ENCODE assay signal across 19 cellular contexts in the genomic region with DNA sequence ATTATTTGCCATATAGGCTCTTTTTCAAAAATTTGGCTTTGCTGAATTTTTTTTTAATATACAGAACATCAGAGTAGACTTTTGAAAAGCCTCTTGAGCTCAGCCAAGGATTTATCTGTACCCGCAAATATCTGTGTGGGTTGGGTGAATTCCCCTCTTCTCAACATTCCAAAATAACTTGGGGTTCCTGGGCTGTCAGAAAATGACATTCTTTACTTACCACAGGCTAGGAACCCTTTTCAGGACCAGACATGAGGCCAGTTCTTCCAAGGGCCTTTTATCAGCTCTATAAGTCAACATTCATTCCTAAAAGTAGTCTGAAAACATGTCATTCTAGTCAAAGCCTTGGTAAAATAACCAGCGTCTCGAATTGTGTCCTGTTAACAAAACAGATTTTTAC. TPM values are rescaled to one million over a fixed set of nuclear protein-coding genes. Genes with fewer than 3 reads are reported as not detected.
DNase-seq lines count a peak whose midpoint lies in the region; ATAC-seq and TF ChIP-seq lines count a peak whose summit lies in the region.
"Had no signal": no experiment of that assay in that cellular context is flagged by ENCODE, and none has a peak within 500 bp of the region (broad histone marks: within the 10 kb centered on the region; RNA-seq: fewer than 3 reads in every experiment).

No MANE protein-coding gene starts in this region.

- H3K4me3 ChIP-seq in osteoblast (ENCODE audit: insufficient read depth, low read length) (no peak overlapping the region), smooth muscle cell (no peak overlapping the region)
- H3K4me3 ChIP-seq: BLaER1 treated with 17β-estradiol and CSF1 and Interleukin-3, amounts not matched to agents 10 nM and 100 nM had no signal

- no peak overlapping the region for H3K9ac ChIP-seq in smooth muscle cell (ENCODE audit: low read depth)
- H3K9ac ChIP-seq: BLaER1 treated with 17β-estradiol and CSF1 and Interleukin-3, amounts not matched to agents 10 nM and 100 nM had no signal

- DNase-seq in amniotic epithelial cell (ENCODE audit: low read depth) = peak; percentile 14
- DNase-seq in astrocyte of the hippocampus (ENCODE audit: low read depth, low spot score) = peak; percentile 24
- DNase-seq in osteoblast (ENCODE audit: insufficient read length, low spot score, missing footprints) = no peak
- DNase-seq in smooth muscle cell (lab: John Stamatoyannopoulos, UW; ENCODE audit: unreplicated experiment) = no peak
- no peak for DNase-seq in activated naive CD4-positive, alpha-beta T cell treated with Interleukin-2 at 50 U/mL for 16 hours
- DNase-seq in SIG-M5 treated with dmso at 0.1 percent for 504 hours (lab: John Stamatoyannopoulos, UW; ENCODE audit: unreplicated experiment) = no peak
- DNase-seq in dedifferentiated amniotic fluid mesenchymal stem cell (ENCODE audit: extremely low spot score) = no peak
- DNase-seq: 8988T; ACHN; AML-193; Caco-2; Calu3; CD4-positive, alpha-beta T cell; CD8-positive, alpha-beta T cell; DMS79 treated with DMSO at 0.1 percent for 48 hours; GF-D8 had no signal

- no peak overlapping the region for H3K4me2 ChIP-seq in osteoblast (ENCODE audit: insufficient read depth, low read length)
- peak overlapping the region; percentile 32 for H3K4me2 ChIP-seq in smooth muscle cell
- H3K4me2 ChIP-seq: BLaER1 treated with 17β-estradiol and CSF1 and Interleukin-3, amounts not matched to agents 10 nM and 100 nM had no signal

- no peaks in the 10 kb centered on the region for H3F3A ChIP-seq in smooth muscle cell (ENCODE audit: low read depth)

- H4K20me1 ChIP-seq in osteoblast (ENCODE audit: insufficient read depth, low read length) (no peaks in the 10 kb centered on the region), smooth muscle cell (ENCODE audit: low read depth) (no peaks in the 10 kb centered on the region)
- H4K20me1 ChIP-seq: BLaER1 treated with 17β-estradiol and CSF1 and Interleukin-3, amounts not matched to agents 10 nM and 100 nM had no signal

- no peaks in the 10 kb centered on the region for H3K36me3 ChIP-seq in osteoblast (ENCODE audit: insufficient read depth, low read length)
- no peaks in the 10 kb centered on the region for H3K36me3 ChIP-seq in smooth muscle cell (ENCODE audit: low read depth)
- H3K36me3 ChIP-seq: BLaER1 treated with 17β-estradiol and CSF1 and Interleukin-3, amounts not matched to agents 10 nM and 100 nM had no signal

- H3K9me3 ChIP-seq in osteoblast (ENCODE audit: low read depth, low read length) = peaks cover 3% of the 10 kb centered on the region
- no peaks in the 10 kb centered on the region for H3K9me3 ChIP-seq in smooth muscle cell (replicated peaks; ENCODE audit: low read depth)

- WGBS in smooth muscle cell (ENCODE audit: low lambda C conversion rate) = 54% methylated on average over 3 of the region's 3 CpGs

- H2AFZ ChIP-seq in osteoblast (ENCODE audit: low read length) (peak overlapping the region; percentile 2), smooth muscle cell (ENCODE audit: low read depth) (no peak overlapping the region)

- ATAC-seq in esophagus mucosa = no peak
- ATAC-seq: CD8-positive, alpha-beta T cell had no signal

- H3K27ac ChIP-seq in osteoblast (ENCODE audit: low read depth, low read length) = no peak overlapping the region
- H3K27ac ChIP-seq in smooth muscle cell (ENCODE audit: low read depth) = peak overlapping the region; percentile 43
- H3K27ac ChIP-seq: BLaER1 treated with 17β-estradiol and CSF1 and Interleukin-3, amounts not matched to agents 10 nM and 100 nM; C4-2B had no signal

- TF ChIP-seq CTCF in osteoblast (IDR thresholded peaks at IDR 0.05; ENCODE audit: extremely low read depth, low read depth, low read length) (no peak), smooth muscle cell (IDR thresholded peaks at IDR 0.05; ENCODE audit: borderline replicate concordance, insufficient read depth, poor library complexity, severe bottlenecking) (no peak)

- no peaks in the 10 kb centered on the region for H3K27me3 ChIP-seq in osteoblast (ENCODE audit: insufficient read depth, low read length)
- H3K27me3 ChIP-seq in smooth muscle cell (ENCODE audit: low read depth) = no peaks in the 10 kb centered on the region
- H3K27me3 ChIP-seq: BLaER1 treated with 17β-estradiol and CSF1 and Interleukin-3, amounts not matched to agents 10 nM and 100 nM had no signal

- H3K79me2 ChIP-seq in osteoblast (ENCODE audit: insufficient read depth, low read length) (no peaks in the 10 kb centered on the region), smooth muscle cell (ENCODE audit: low read depth) (no peaks in the 10 kb centered on the region)

- H3K4me1 ChIP-seq in osteoblast (ENCODE audit: insufficient read depth, low read length) (no peaks in the 10 kb centered on the region), smooth muscle cell (ENCODE audit: low read depth) (no peaks in the 10 kb centered on the region)
- H3K4me1 ChIP-seq: BLaER1 treated with 17β-estradiol and CSF1 and Interleukin-3, amounts not matched to agents 10 nM and 100 nM; Caco-2 had no signal

RNA-seq across cellular contexts. Expression of gene FEZ2, which starts 28.8 kb away (rescaled TPM):
- total RNA-seq in osteoblast (51.3 and 62.6 TPM in 2 replicates), smooth muscle cell (69.0 and 70.9 TPM in 2 replicates), esophagus mucosa (19.8 TPM)
- polyA plus RNA-seq in smooth muscle cell = 17.7 and 23.2 TPM in 2 replicates

Comparison
In these comparisons a context has a peak if more than half of its experiments do, and no peak if none do; other contexts are left out.
1. DNase-seq: peak in amniotic epithelial cell (single experiment) and astrocyte of the hippocampus (single experiment); none in osteoblast (single experiment), smooth muscle cell (single experiment), activated naive CD4-positive, alpha-beta T cell treated with Interleukin-2 at 50 U/mL for 16 hours (single experiment), SIG-M5 treated with dmso at 0.1 percent for 504 hours (single experiment) and dedifferentiated amniotic fluid mesenchymal stem cell (single experiment).